26 cellular contexts compared by ENCODE assay signal in genomic region chr19:27654266-27654990, GRCh38.
DNase-seq lines count a peak whose midpoint lies in the region; ATAC-seq and TF ChIP-seq lines count a peak whose summit lies in the region.
"Had no signal": no experiment of that assay in that cellular context is flagged by ENCODE, and none has a peak within 500 bp of the region (broad histone marks: within the 10 kb centered on the region; RNA-seq: fewer than 3 reads in every experiment).

No MANE protein-coding gene starts in this region.

- H3K36me3 ChIP-seq in right atrium auricular region (no peaks in the 10 kb centered on the region), mesenchymal stem cell (ENCODE audit: control insufficient read depth in 1 of 2, insufficient read depth in 2 of 2, low read depth in 1 of 2, low read length in 2 of 2) (no peaks in the 10 kb centered on the region)
- H3K36me3 ChIP-seq: BLaER1, HAP-1, MG63, SJSA1 had no signal

- no peaks in the 10 kb centered on the region for H3K79me1 ChIP-seq in mesenchymal stem cell (replicated peaks; ENCODE audit: low read length, poor library complexity, severe bottlenecking)

- H3K9ac ChIP-seq in mesenchymal stem cell (ENCODE audit: low read length): no peak overlapping the region
- H3K9ac ChIP-seq: BLaER1 had no signal

- H2BK5ac ChIP-seq in mesenchymal stem cell (ENCODE audit: low read depth, low read length, poor library complexity, severe bottlenecking): no peak overlapping the region

- H2BK120ac ChIP-seq in mesenchymal stem cell (ENCODE audit: low read depth, low read length): peak overlapping the region; percentile 19

- no peak overlapping the region for H3K4me2 ChIP-seq in mesenchymal stem cell (ENCODE audit: low read length, poor library complexity, severe bottlenecking)
- H3K4me2 ChIP-seq: BLaER1 had no signal

- H3K4me3 ChIP-seq in right atrium auricular region (no peak overlapping the region), mesenchymal stem cell (ENCODE audit: insufficient read depth in 1 of 2, low read depth in 1 of 2, low read length in 2 of 2) (no peak overlapping the region), foreskin fibroblast (ENCODE audit: low read depth in 1 of 2, low read length in 2 of 2) (no peak overlapping the region)
- H3K4me3 ChIP-seq: BLaER1, HAP-1, MG63, SJSA1 had no signal

- no peak overlapping the region for H2AK5ac ChIP-seq in mesenchymal stem cell (ENCODE audit: low read length, severe bottlenecking)

- WGBS in mesenchymal stem cell: 62% methylated on average over 8 of the region's 8 CpGs

- TF ChIP-seq CTCF in right atrium auricular region (IDR thresholded peaks at IDR 0.05) (no peak), progenitor cell of endocrine pancreas (IDR thresholded peaks at IDR 0.05; ENCODE audit: unreplicated experiment) (no peak), GM10266 (IDR thresholded peaks at IDR 0.05; ENCODE audit: control insufficient read depth, insufficient read depth, low read depth, missing control alignments) (no peak), foreskin fibroblast (IDR thresholded peaks at IDR 0.05; ENCODE audit: low read depth, low read length) (no peak)

- H4K91ac ChIP-seq in mesenchymal stem cell (ENCODE audit: low read length): no peak overlapping the region

- H2BK12ac ChIP-seq in mesenchymal stem cell (ENCODE audit: low read length in 2 of 2): no peak overlapping the region

- H3K4ac ChIP-seq in mesenchymal stem cell (ENCODE audit: low read depth in 1 of 2, low read length in 2 of 2): no peak overlapping the region

- no peak for ATAC-seq in Right ventricle myocardium superior (ENCODE audit: poor library complexity)
- ATAC-seq: PC-3 had no signal

- H2AFZ ChIP-seq in mesenchymal stem cell (ENCODE audit: low read depth, low read length): no peak overlapping the region

- no peak overlapping the region for H3K23ac ChIP-seq in mesenchymal stem cell (ENCODE audit: low read length in 2 of 2)

- intact Hi-C loops in Right ventricle myocardium superior (cut with DNase I): no loop called here

- no peak overlapping the region for H3K14ac ChIP-seq in mesenchymal stem cell (ENCODE audit: low read length in 2 of 2)

- no peak overlapping the region for H4K8ac ChIP-seq in mesenchymal stem cell (ENCODE audit: low read length)

- H3K9me3 ChIP-seq in right atrium auricular region (peaks cover 0 to 11% of the 10 kb centered on the region in 2 donors), mesenchymal stem cell (ENCODE audit: control insufficient read depth, low read length) (peaks cover 27% of the 10 kb centered on the region)

- DNase-seq in right atrium auricular region (ENCODE audit: low spot score) (peak; percentile 21), Right ventricle myocardium superior (no peak), mesenchymal stem cell (no peak), progenitor cell of endocrine pancreas (ENCODE audit: low spot score, unreplicated experiment) (peak; percentile 0), GM10266 (ENCODE audit: extremely low spot score) (no peak), foreskin fibroblast (no peak), glomerular visceral epithelial cell (ENCODE audit: extremely low spot score) (no peak)
- DNase-seq: CD4-positive, CD25-positive, alpha-beta regulatory T cell; DMS53; GOT3; HFFc6; IMR-90; KG1; MG63; NCI-H1105 treated with DMSO at 0.1 percent for 48 hours; NCI-H146; NCI-H1930; NCI-H2107; NCI-H446; NCI-H526; NCI-H82; NK-92 treated with Interleukin-12 subunit alpha and Interleukin-12 subunit beta, amount 100 ng/mL, for 24 hours; PC-3 had no signal

- H3K27me3 Mint-ChIP-seq in progenitor cell of endocrine pancreas: no peaks in the 10 kb centered on the region
- H3K27me3 Mint-ChIP-seq: CD4-positive, CD25-positive, alpha-beta regulatory T cell had no signal

- H3K4me1 Mint-ChIP-seq in progenitor cell of endocrine pancreas (ENCODE audit: low read depth): no peaks in the 10 kb centered on the region
- H3K4me1 Mint-ChIP-seq: CD4-positive, CD25-positive, alpha-beta regulatory T cell had no signal

- peaks cover 64% of the 10 kb centered on the region for H3K9me3 Mint-ChIP-seq in progenitor cell of endocrine pancreas (ENCODE audit: low read depth)

- no peak overlapping the region for H2BK15ac ChIP-seq in mesenchymal stem cell (ENCODE audit: low read depth, poor library complexity, severe bottlenecking)

- H3K27ac ChIP-seq in right atrium auricular region: no peak overlapping the region
- no peak overlapping the region for H3K27ac ChIP-seq in mesenchymal stem cell (ENCODE audit: low read length, poor library complexity, severe bottlenecking)
- H3K27ac ChIP-seq: BLaER1, SJSA1 had no signal

- H3K27ac Mint-ChIP-seq in progenitor cell of endocrine pancreas: no peak overlapping the region
- H3K27ac Mint-ChIP-seq: CD4-positive, CD25-positive, alpha-beta regulatory T cell; HFFc6 had no signal

- H3K18ac ChIP-seq in mesenchymal stem cell (ENCODE audit: low read depth in 1 of 2, low read length in 2 of 2): no peak overlapping the region

- H3K36me3 Mint-ChIP-seq in progenitor cell of endocrine pancreas (ENCODE audit: insufficient read depth): peaks cover 4% of the 10 kb centered on the region
- H3K36me3 Mint-ChIP-seq: CD4-positive, CD25-positive, alpha-beta regulatory T cell had no signal

- H3K27me3 ChIP-seq in right atrium auricular region (no peaks in the 10 kb centered on the region), mesenchymal stem cell (ENCODE audit: control insufficient read depth in 1 of 2, insufficient read depth in 1 of 2, low read length in 2 of 2) (no peaks in the 10 kb centered on the region)
- H3K27me3 ChIP-seq: BLaER1, MG63, SJSA1 had no signal

- H3K4me3 Mint-ChIP-seq in progenitor cell of endocrine pancreas (ENCODE audit: low read depth): no peak overlapping the region
- H3K4me3 Mint-ChIP-seq: CD4-positive, CD25-positive, alpha-beta regulatory T cell; HFFc6 had no signal

- H3K4me1 ChIP-seq in right atrium auricular region: peaks cover 0 to 8% of the 10 kb centered on the region in 2 donors
- H3K4me1 ChIP-seq in mesenchymal stem cell (ENCODE audit: control insufficient read depth, insufficient read depth, low read depth, low read length): no peaks in the 10 kb centered on the region
- H3K4me1 ChIP-seq: BLaER1, HAP-1, SJSA1 had no signal

Comparison
In these comparisons a context has a peak if more than half of its experiments do, and no peak if none do; other contexts are left out.
1. DNase-seq: peak in right atrium auricular region (single experiment) and progenitor cell of endocrine pancreas (single experiment); none in Right ventricle myocardium superior (single experiment), mesenchymal stem cell (single experiment), GM10266 (single experiment), foreskin fibroblast (0 of 2) and glomerular visceral epithelial cell (single experiment).